8 cellular contexts compared by ENCODE assay signal in genomic region chr10:34528320-34528719, GRCh38.
DNase-seq lines count a peak whose midpoint lies in the region; ATAC-seq and TF ChIP-seq lines count a peak whose summit lies in the region.

No MANE protein-coding gene starts in this region.

- DNase-seq in NCI-H460 (ENCODE audit: extremely low read depth, low read depth): peak; percentile 85
- peak; percentile 92 for DNase-seq in fibroblast of the aortic adventitia (ENCODE audit: low read depth)
- DNase-seq in activated CD4-positive, alpha-beta T cell treated with anti-CD3 and anti-CD28 coated beads, Interleukin-2, amount 50 U/mL, for 4 hours: no peak
- no peak for DNase-seq in germinal center (ENCODE audit: low spot score)
- DNase-seq in dorsolateral prefrontal cortex: no peak
- no peak for DNase-seq in activated CD8-positive, alpha-beta memory T cell treated with anti-CD3 and anti-CD28 coated beads, Interleukin-2, amount 50 U/mL, for 4 hours

- peaks cover 18% of the 10 kb centered on the region for H3K79me2 ChIP-seq in ACC112 (ENCODE audit: control insufficient read depth, insufficient read depth, low read length, unreplicated experiment)

- peaks cover 31% of the 10 kb centered on the region for H3K4me1 ChIP-seq in ACC112 (ENCODE audit: control insufficient read depth, insufficient read depth, low read length, unreplicated experiment)

- peak; percentile 63 for ATAC-seq in GM21723 (IDR thresholded peaks at IDR 0.05; ENCODE audit: unreplicated experiment)

- H2AFZ ChIP-seq in ACC112 (ENCODE audit: low read length, unreplicated experiment): no peak overlapping the region

- H3K27ac ChIP-seq in ACC112 (ENCODE audit: low read depth, low read length) (peak overlapping the region; percentile 96), dorsolateral prefrontal cortex (no peak overlapping the region)

- H3K36me3 ChIP-seq in ACC112 (ENCODE audit: insufficient read depth, low read length): no peaks in the 10 kb centered on the region

- H3K27me3 ChIP-seq in ACC112 (ENCODE audit: insufficient read depth, low read length) (no peaks in the 10 kb centered on the region), dorsolateral prefrontal cortex (peaks cover 0 to 6% (median 0%) of the 10 kb centered on the region in 45 donors)

- TF ChIP-seq CTCF in fibroblast of the aortic adventitia (IDR thresholded peaks at IDR 0.05; ENCODE audit: insufficient read depth, low read length) (no peak), dorsolateral prefrontal cortex (IDR thresholded peaks at IDR 0.05 in 54 of 56, conservative IDR thresholded peaks at IDR 0.05 in 2 of 56; ENCODE audit: low read depth in 1 of 56, partially characterized antibody in 56 of 56) (no peak)

- peak overlapping the region; percentile 57; the same call in 1 of the 2 replicates for H3K4me3 ChIP-seq in ACC112 (ENCODE audit: low read depth, low read length)
- no peak overlapping the region for H3K4me3 ChIP-seq in fibroblast of the aortic adventitia (ENCODE audit: low read depth, low read length)
- no peak overlapping the region for H3K4me3 ChIP-seq in dorsolateral prefrontal cortex

- intact Hi-C loops in dorsolateral prefrontal cortex (cut with DNase I): loop anchor here in 1 of 2 donors (10.0 kb wide), 1 partner anchor 106 kb away; no protein-coding TSS in a partner anchor

Comparison
In these comparisons a context has a peak if more than half of its experiments do, and no peak if none do; other contexts are left out.
1. DNase-seq: peak in NCI-H460 (single experiment) and fibroblast of the aortic adventitia (single experiment); none in activated CD4-positive, alpha-beta T cell treated with anti-CD3 and anti-CD28 coated beads, Interleukin-2, amount 50 U/mL, for 4 hours (0 of 2), germinal center (single experiment), dorsolateral prefrontal cortex (0 of 10) and activated CD8-positive, alpha-beta memory T cell treated with anti-CD3 and anti-CD28 coated beads, Interleukin-2, amount 50 U/mL, for 4 hours (single experiment).